13 cellular contexts compared by ENCODE assay signal in genomic region chr14:68403191-68403781, GRCh38.
DNase-seq lines count a peak whose midpoint lies in the region; ATAC-seq, FAIRE-seq and TF ChIP-seq lines count a peak whose summit lies in the region.
"Had no signal": no experiment of that assay in that cellular context is flagged by ENCODE, and none has a peak within 500 bp of the region (broad histone marks: within the 10 kb centered on the region; RNA-seq: fewer than 3 reads in every experiment).

No MANE protein-coding gene starts in this region.

- H3K4me1 ChIP-seq in RWPE2 (ENCODE audit: insufficient read depth, poor library complexity, severe bottlenecking): peaks cover 55% of the 10 kb centered on the region
- peaks cover 33% of the 10 kb centered on the region for H3K4me1 ChIP-seq in hepatocyte (ENCODE audit: insufficient read depth)
- peaks cover 10 to 23% of the 10 kb centered on the region in 2 donors for H3K4me1 ChIP-seq in kidney (ENCODE audit: control insufficient read depth in 1 of 2, insufficient read depth in 1 of 2, low read depth in 1 of 2, low read length in 2 of 2)

- H3K27ac Mint-ChIP-seq in stimulated activated effector memory CD8-positive, alpha-beta T cell treated with anti-CD3 and anti-CD28 coated beads, Interleukin-12 subunit alpha, Interleukin-12 subunit beta, amount 100 ng/mL, for 72 hours: peak overlapping the region; percentile 80

- DNase-seq in ELR (ENCODE audit: low read depth): peak; percentile 35
- DNase-seq in RWPE2 (ENCODE audit: low spot score): no peak
- DNase-seq in hepatocyte (ENCODE audit: low spot score): no peak
- no peak for DNase-seq in stimulated activated effector memory CD8-positive, alpha-beta T cell treated with anti-CD3 and anti-CD28 coated beads, Interleukin-12 subunit alpha, Interleukin-12 subunit beta, amount 100 ng/mL, for 72 hours (ENCODE audit: low spot score in 2 of 2)
- no peak for DNase-seq in kidney
- DNase-seq: DMS79 treated with DMSO at 0.1 percent for 48 hours, esophagus squamous epithelium, islet precursor cell, NCI-H446 had no signal

- no peak for TF ChIP-seq CTCF in RWPE2 (IDR thresholded peaks at IDR 0.05; ENCODE audit: poor library complexity, severe bottlenecking)
- TF ChIP-seq CTCF in hepatocyte (IDR thresholded peaks at IDR 0.05; ENCODE audit: poor library complexity): no peak
- TF ChIP-seq CTCF in kidney (IDR thresholded peaks at IDR 0.05; ENCODE audit: borderline replicate concordance, extremely low read depth, insufficient read depth): no peak

- H3K4me3 ChIP-seq in RWPE2 (ENCODE audit: severe bottlenecking) (no peak overlapping the region), hepatocyte (no peak overlapping the region), kidney (ENCODE audit: low read length in 2 of 2) (no peak overlapping the region)
- H3K4me3 ChIP-seq: esophagus squamous epithelium, SK-N-MC had no signal

- peak overlapping the region; percentile 38 for H3K4me3 Mint-ChIP-seq in stimulated activated effector memory CD8-positive, alpha-beta T cell treated with anti-CD3 and anti-CD28 coated beads, Interleukin-12 subunit alpha, Interleukin-12 subunit beta, amount 100 ng/mL, for 72 hours

- H3K4me1 Mint-ChIP-seq in stimulated activated effector memory CD8-positive, alpha-beta T cell treated with anti-CD3 and anti-CD28 coated beads, Interleukin-12 subunit alpha, Interleukin-12 subunit beta, amount 100 ng/mL, for 72 hours: peaks cover 61% of the 10 kb centered on the region

- no peaks in the 10 kb centered on the region for H4K20me1 ChIP-seq in hepatocyte (ENCODE audit: insufficient read depth, poor library complexity, severe bottlenecking)

- H3K9me3 ChIP-seq in RWPE2 (ENCODE audit: severe bottlenecking) (no peaks in the 10 kb centered on the region), hepatocyte (ENCODE audit: low read depth) (no peaks in the 10 kb centered on the region), kidney (ENCODE audit: control insufficient read depth in 1 of 2, low read length in 2 of 2) (no peaks in the 10 kb centered on the region)
- H3K9me3 ChIP-seq: esophagus squamous epithelium had no signal

- H3K27me3 ChIP-seq in RWPE2 (ENCODE audit: insufficient read depth, poor library complexity, severe bottlenecking): no peaks in the 10 kb centered on the region
- no peaks in the 10 kb centered on the region for H3K27me3 ChIP-seq in hepatocyte
- H3K27me3 ChIP-seq: esophagus squamous epithelium had no signal

- H3K27ac ChIP-seq in RWPE2 (ENCODE audit: poor library complexity, severe bottlenecking): peak overlapping the region; percentile 87
- peak overlapping the region; percentile 45 for H3K27ac ChIP-seq in hepatocyte
- H3K27ac ChIP-seq in kidney (ENCODE audit: low read depth in 2 of 2, low read length in 2 of 2): no peak overlapping the region
- H3K27ac ChIP-seq: SK-N-MC had no signal

- H3K9me3 Mint-ChIP-seq in stimulated activated effector memory CD8-positive, alpha-beta T cell treated with anti-CD3 and anti-CD28 coated beads, Interleukin-12 subunit alpha, Interleukin-12 subunit beta, amount 100 ng/mL, for 72 hours: no peaks in the 10 kb centered on the region

- H3K9me2 ChIP-seq in hepatocyte (replicated peaks; ENCODE audit: insufficient read depth): no peaks in the 10 kb centered on the region

- H3K4me2 ChIP-seq in hepatocyte: no peak overlapping the region

- intact Hi-C loops in kidney (cut with DNase I): no loop called here

- 68% methylated on average over 4 of the region's 4 CpGs for WGBS in hepatocyte (ENCODE audit: low lambda C conversion rate, missing lambda C conversion rate)

- ATAC-seq in RWPE2 (ENCODE audit: low read depth) (no peak), GM21423 (IDR thresholded peaks at IDR 0.05; ENCODE audit: unreplicated experiment) (no peak), HG03196 (IDR thresholded peaks at IDR 0.05; ENCODE audit: unreplicated experiment) (no peak), HG02642 (IDR thresholded peaks at IDR 0.05; ENCODE audit: poor library complexity, unreplicated experiment) (no peak)
- ATAC-seq in stimulated activated effector memory CD8-positive, alpha-beta T cell treated with anti-CD3 and anti-CD28 coated beads, Interleukin-12 subunit alpha, Interleukin-12 subunit beta, amount 100 ng/mL, for 72 hours: no peak

- H3K36me3 Mint-ChIP-seq in stimulated activated effector memory CD8-positive, alpha-beta T cell treated with anti-CD3 and anti-CD28 coated beads, Interleukin-12 subunit alpha, Interleukin-12 subunit beta, amount 100 ng/mL, for 72 hours: no peaks in the 10 kb centered on the region

- no peak overlapping the region for H3K9ac ChIP-seq in kidney (ENCODE audit: low read length in 2 of 2)

- H3K36me3 ChIP-seq in RWPE2 (ENCODE audit: low read depth) (no peaks in the 10 kb centered on the region), hepatocyte (replicated peaks; ENCODE audit: insufficient read depth, low read depth) (no peaks in the 10 kb centered on the region), kidney (ENCODE audit: control insufficient read depth in 1 of 2, insufficient read depth in 2 of 2, low read length in 2 of 2) (no peaks in the 10 kb centered on the region)
- H3K36me3 ChIP-seq: esophagus squamous epithelium had no signal

- FAIRE-seq in kidney (lab: Jason Lieb, UNC): no peak

- H2AFZ ChIP-seq in hepatocyte: no peak overlapping the region

- H3K79me2 ChIP-seq in hepatocyte: no peaks in the 10 kb centered on the region

Comparison
In these comparisons a context has a peak if more than half of its experiments do, and no peak if none do; other contexts are left out.
1. H3K27ac ChIP-seq: peak in RWPE2 (single experiment) and hepatocyte (single experiment); none in kidney (0 of 2).